In genomic region chr5:87321605-87322004, GRCh38 we compare ENCODE assay signal across 7 cellular contexts.
"Had no signal": no experiment of that assay in that cellular context is flagged by ENCODE, and none has a peak within 500 bp of the region (broad histone marks: within the 10 kb centered on the region; RNA-seq: fewer than 3 reads in every experiment).

No MANE protein-coding gene starts in this region.

- FAIRE-seq: HTR-8/SVneo had no signal

- H3K27ac ChIP-seq: HL-60, KMS-11 had no signal

- H3K4me2 ChIP-seq: KMS-11 had no signal

- DNase-seq: Karpas-422, Kasumi-1, KBM-7, KG1 had no signal

- H3K9ac ChIP-seq: KMS-11 had no signal
